ENCODE assay signal across 8 cellular contexts in genomic region chr1:193059282-193060225, GRCh38. TPM values are rescaled to one million over a fixed set of nuclear protein-coding genes. Genes with fewer than 3 reads are reported as not detected.
A peak's percentile ranks its signal among the peaks of the same experiment; 100 is the strongest.
DNase-seq lines count a peak whose midpoint lies in the region; ATAC-seq and TF ChIP-seq lines count a peak whose summit lies in the region.

Gene RO60 (plus strand): TSS chr1:193059612. CDS start chr1:193069055, 9,443 bp downstream.
A gene with protein sequence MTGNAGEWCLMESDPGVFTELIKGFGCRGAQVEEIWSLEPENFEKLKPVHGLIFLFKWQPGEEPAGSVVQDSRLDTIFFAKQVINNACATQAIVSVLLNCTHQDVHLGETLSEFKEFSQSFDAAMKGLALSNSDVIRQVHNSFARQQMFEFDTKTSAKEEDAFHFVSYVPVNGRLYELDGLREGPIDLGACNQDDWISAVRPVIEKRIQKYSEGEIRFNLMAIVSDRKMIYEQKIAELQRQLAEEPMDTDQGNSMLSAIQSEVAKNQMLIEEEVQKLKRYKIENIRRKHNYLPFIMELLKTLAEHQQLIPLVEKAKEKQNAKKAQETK (minus strand): TSS chr1:193059360. CDS start chr1:193059260, 100 bp downstream.

- no peaks in the 10 kb centered on the region for H3K36me3 ChIP-seq in mucosa of stomach (ENCODE audit: control insufficient read depth, insufficient read depth, low read length)

- no peaks in the 10 kb centered on the region for H3K27me3 ChIP-seq in mucosa of stomach (ENCODE audit: control insufficient read depth, insufficient read depth, low read length)

- no peaks in the 10 kb centered on the region for H3K9me3 ChIP-seq in mucosa of stomach (ENCODE audit: control insufficient read depth, low read length)

- H3K4me1 ChIP-seq in mucosa of stomach (ENCODE audit: control insufficient read depth, insufficient read depth, low read length), result peaks cover 5% of the 10 kb centered on the region

- H3K9me3 Mint-ChIP-seq in activated T-cell treated with anti-CD3 and anti-CD28 coated beads, Interleukin-2, amount 50 U/mL, for 24 hours, result no peaks in the 10 kb centered on the region

- H3K27ac Mint-ChIP-seq in activated T-cell treated with anti-CD3 and anti-CD28 coated beads, Interleukin-2, amount 50 U/mL, for 24 hours, result peak within 1 kb of the TSS; percentile 99

- in situ Hi-C loops in KBM-7 (cut with MboI; ENCODE audit: low pct_unique_long_range_greater_than_20kb, low sequenced_read_pairs), result no loop called here

- DNase-seq in DMS53 (lab: John Stamatoyannopoulos, UW), result peak; percentile 99
- peak; percentile 99 for DNase-seq in KBM-7
- DNase-seq in activated T-cell treated with anti-CD3 and anti-CD28 coated beads, Interleukin-2, amount 50 U/mL, for 24 hours, result peak; percentile 93
- peak; percentile 98 for DNase-seq in erythroblast (lab: John Stamatoyannopoulos, UW)
- DNase-seq in stimulated activated CD8-positive, alpha-beta memory T cell treated with anti-CD3 and anti-CD28 coated beads, Interleukin-7, amount 100 ng/mL, for 1 hour (ENCODE audit: low read depth in 2 of 2), result peak; percentile 85 to 87

- H3K4me3 ChIP-seq in mucosa of stomach (ENCODE audit: low read length), result peak within 1 kb of the TSS; percentile 91

- ATAC-seq in GM21717 (IDR thresholded peaks at IDR 0.05; ENCODE audit: unreplicated experiment), result peak; percentile 97

- no peaks in the 10 kb centered on the region for H3K27me3 Mint-ChIP-seq in activated T-cell treated with anti-CD3 and anti-CD28 coated beads, Interleukin-2, amount 50 U/mL, for 24 hours

- TF ChIP-seq POLR2A in erythroblast (IDR thresholded peaks at IDR 0.05; ENCODE audit: low read length), result peak; percentile 98

- H3K4me3 Mint-ChIP-seq in activated T-cell treated with anti-CD3 and anti-CD28 coated beads, Interleukin-2, amount 50 U/mL, for 24 hours, result peak within 1 kb of the TSS; percentile 100

- H3K36me3 Mint-ChIP-seq in activated T-cell treated with anti-CD3 and anti-CD28 coated beads, Interleukin-2, amount 50 U/mL, for 24 hours (ENCODE audit: low read depth), result peaks cover 69% of the 10 kb centered on the region

- H3K4me1 Mint-ChIP-seq in activated T-cell treated with anti-CD3 and anti-CD28 coated beads, Interleukin-2, amount 50 U/mL, for 24 hours (ENCODE audit: low read depth), result peaks cover 61% of the 10 kb centered on the region

- peak within 1 kb of the TSS; percentile 91 for H3K9ac ChIP-seq in mucosa of stomach (ENCODE audit: low read length)

TF ChIP-seq in PFSK-1, 5 proteins besides CTCF, POLR2A, EP300 and RAD21:
- TF ChIP-seq SIN3A (IDR thresholded peaks at IDR 0.05; ENCODE audit: borderline replicate concordance, insufficient read depth, low read length) (peak; percentile 63; the same call in 1 of the 2 replicates), REST (IDR thresholded peaks at IDR 0.05; ENCODE audit: insufficient read depth in 1 of 2, low read depth in 2 of 2, low read length in 2 of 2) (0 out of 4 replicates have a peak, but pooled peaks of 1 of the 2 experiments have one; percentile 27), POLR2AphosphoS5 (IDR thresholded peaks at IDR 0.05; ENCODE audit: low read depth, low read length) (peak; percentile 96), TAF1 (IDR thresholded peaks at IDR 0.05; ENCODE audit: borderline replicate concordance, insufficient read depth, low read length) (peak; percentile 88), FOXP2 (optimal IDR thresholded peaks at IDR 0.05; ENCODE audit: borderline replicate concordance, extremely low read depth, extremely low read length, insufficient read depth) (peak; percentile 96)

RNA-seq across cellular contexts. Expression of gene RO60, which starts in this region (rescaled TPM):
- polyA plus RNA-seq in PFSK-1 (2012; ENCODE audit: insufficient read length, low read depth), result 12.1 TPM

RNA-seq across cellular contexts. Expression of the second gene that starts in this region (rescaled TPM):
- 86.0 TPM for polyA plus RNA-seq in PFSK-1 (2012; ENCODE audit: insufficient read length, low read depth)

Comparison
In these comparisons a context has a peak if more than half of its experiments do, and no peak if none do; other contexts are left out.
1. Peak in every context shown above with its lines: DNase-seq, ATAC-seq and H3K4me3 ChIP-seq.